In genomic region chr16:27231692-27232060, GRCh38 we compare ENCODE assay signal across 10 cellular contexts. TPM values are rescaled to one million over a fixed set of nuclear protein-coding genes. Genes with fewer than 3 reads are reported as not detected.
DNase-seq lines count a peak whose midpoint lies in the region; ATAC-seq, FAIRE-seq and TF ChIP-seq lines count a peak whose summit lies in the region.
"Had no signal": no experiment of that assay in that cellular context is flagged by ENCODE, and none has a peak within 500 bp of the region (broad histone marks: within the 10 kb centered on the region; RNA-seq: fewer than 3 reads in every experiment).

No MANE protein-coding gene starts in this region.

- H3K36me3 Mint-ChIP-seq in CD8-positive, alpha-beta T cell = peaks cover 23% of the 10 kb centered on the region
- H3K36me3 Mint-ChIP-seq in activated B cell treated with CpG ODN at 0.5 μM for 24 hours (ENCODE audit: low read depth) = peaks cover 33% of the 10 kb centered on the region
- H3K36me3 Mint-ChIP-seq in naive thymus-derived CD4-positive, alpha-beta T cell = peaks cover 0 to 32% (median 6%) of the 10 kb centered on the region in 5 donors

- peaks cover 79% of the 10 kb centered on the region for H3K4me1 ChIP-seq in CD8-positive, alpha-beta T cell (ENCODE audit: insufficient read depth, low read length)
- peaks cover 71 to 78% of the 10 kb centered on the region in 2 donors for H3K4me1 ChIP-seq in naive thymus-derived CD4-positive, alpha-beta T cell (ENCODE audit: control insufficient read depth in 2 of 2, insufficient read depth in 2 of 2, low read length in 2 of 2)
- H3K4me1 ChIP-seq in heart right ventricle = peaks cover 11 to 71% (median 33%) of the 10 kb centered on the region in 9 donors
- H3K4me1 ChIP-seq: Caco-2 had no signal

- H3K36me3 ChIP-seq in CD8-positive, alpha-beta T cell (ENCODE audit: insufficient read depth, low read length) = no peaks in the 10 kb centered on the region
- H3K36me3 ChIP-seq in naive thymus-derived CD4-positive, alpha-beta T cell (ENCODE audit: control insufficient read depth in 2 of 3, insufficient read depth in 3 of 3, low read length in 3 of 3) = peaks cover 0 to 7% (median under 1%) of the 10 kb centered on the region in 3 experiments
- peaks cover 0 to 46% (median 9%) of the 10 kb centered on the region in 9 donors for H3K36me3 ChIP-seq in heart right ventricle

- WGBS in heart right ventricle, 2 donors = 91 to 93% methylated on average over 8 of the region's 8 CpGs

- H3K4me3 Mint-ChIP-seq in CD8-positive, alpha-beta T cell = peak overlapping the region; percentile 68
- H3K4me3 Mint-ChIP-seq in activated B cell treated with CpG ODN at 0.5 μM for 24 hours = peak overlapping the region; percentile 60
- H3K4me3 Mint-ChIP-seq in naive thymus-derived CD4-positive, alpha-beta T cell = peak overlapping the region; percentile 76 to 88 (median 85)

- H3K27ac Mint-ChIP-seq in CD8-positive, alpha-beta T cell = peak overlapping the region; percentile 98
- H3K27ac Mint-ChIP-seq in activated B cell treated with CpG ODN at 0.5 μM for 24 hours = peak overlapping the region; percentile 89
- H3K27ac Mint-ChIP-seq in naive thymus-derived CD4-positive, alpha-beta T cell = peak overlapping the region; percentile 91 to 100 (median 98)

- H3K27ac ChIP-seq in CD8-positive, alpha-beta T cell (ENCODE audit: low read depth, low read length) = peak overlapping the region; percentile 90
- H3K27ac ChIP-seq in naive thymus-derived CD4-positive, alpha-beta T cell (ENCODE audit: low read depth, low read length) = peak overlapping the region; percentile 97
- peak overlapping the region in 1 of 10 donors; percentile 61 for H3K27ac ChIP-seq in heart right ventricle
- H3K27ac ChIP-seq: pancreas had no signal

- H3K4me3 ChIP-seq in CD8-positive, alpha-beta T cell (ENCODE audit: low read depth, low read length) = no peak overlapping the region
- H3K4me3 ChIP-seq in naive thymus-derived CD4-positive, alpha-beta T cell (ENCODE audit: low read length) = peak overlapping the region; percentile 42
- no peak overlapping the region for H3K4me3 ChIP-seq in heart right ventricle
- H3K4me3 ChIP-seq: pancreas had no signal

- CTCF ChIA-PET in CD8-positive, alpha-beta T cell (lab: Charles Lee) = interaction anchor here (1.0 to 8.5 kb wide), 12 partner anchors 8 to 232 kb away, joined by 3 to 57 read pairs (median 7); partner anchors contain the start of gene KDM8
- CTCF ChIA-PET in activated B cell treated with CpG ODN at 0.5 μM for 24 hours (lab: Charles Lee) = interaction anchor here (0.8 to 3.5 kb wide), 12 partner anchors 19 to 176 kb away, joined by 3 to 21 read pairs (median 4); no protein-coding TSS in a partner anchor
- CTCF ChIA-PET in naive thymus-derived CD4-positive, alpha-beta T cell (lab: Charles Lee) = interaction anchor here (0.9 to 9.5 kb wide), 10 partner anchors 52 to 233 kb away, joined by 3 to 107 read pairs (median 5); no protein-coding TSS in a partner anchor

- FAIRE-seq in GM19239 (lab: Jason Lieb, UNC) = no peak
- FAIRE-seq: bronchial epithelial cell, pancreas had no signal

- H3K27me3 ChIP-seq in CD8-positive, alpha-beta T cell (ENCODE audit: insufficient read depth, low read length) = no peaks in the 10 kb centered on the region
- H3K27me3 ChIP-seq in naive thymus-derived CD4-positive, alpha-beta T cell (ENCODE audit: control insufficient read depth in 2 of 2, insufficient read depth in 2 of 2, low read length in 2 of 2) = no peaks in the 10 kb centered on the region
- H3K27me3 ChIP-seq in heart right ventricle = no peaks in the 10 kb centered on the region
- H3K27me3 ChIP-seq: pancreas had no signal

- H3K27me3 Mint-ChIP-seq in CD8-positive, alpha-beta T cell (ENCODE audit: low read depth) = no peaks in the 10 kb centered on the region
- no peaks in the 10 kb centered on the region for H3K27me3 Mint-ChIP-seq in activated B cell treated with CpG ODN at 0.5 μM for 24 hours
- H3K27me3 Mint-ChIP-seq in naive thymus-derived CD4-positive, alpha-beta T cell = no peaks in the 10 kb centered on the region

- POLR2A ChIA-PET in CD8-positive, alpha-beta T cell (lab: Charles Lee) = interaction anchor here (1.1 to 2.2 kb wide), 6 partner anchors 28 to 219 kb away, joined by 3 to 24 read pairs (median 8); partner anchors contain the start of gene KDM8
- POLR2A ChIA-PET in activated B cell treated with CpG ODN at 0.5 μM for 24 hours (lab: Charles Lee) = interaction anchor here (0.8 to 11.1 kb wide), 22 partner anchors 23 to 221 kb away, joined by 3 to 96 read pairs (median 6); partner anchors contain the start of gene KDM8
- POLR2A ChIA-PET in naive thymus-derived CD4-positive, alpha-beta T cell (lab: Charles Lee) = interaction anchor here (0.8 to 16.3 kb wide), 17 partner anchors 10 to 221 kb away, joined by 3 to 196 read pairs (median 13); partner anchors contain the start of genes KDM8 and NSMCE1

- peaks cover 75% of the 10 kb centered on the region for H3K4me1 Mint-ChIP-seq in CD8-positive, alpha-beta T cell (ENCODE audit: low read depth)
- H3K4me1 Mint-ChIP-seq in activated B cell treated with CpG ODN at 0.5 μM for 24 hours = peaks cover 92% of the 10 kb centered on the region
- peaks cover 55 to 91% (median 75%) of the 10 kb centered on the region in 7 donors for H3K4me1 Mint-ChIP-seq in naive thymus-derived CD4-positive, alpha-beta T cell

- no peaks in the 10 kb centered on the region for H3K9me3 ChIP-seq in CD8-positive, alpha-beta T cell (ENCODE audit: low read length)
- no peaks in the 10 kb centered on the region for H3K9me3 ChIP-seq in naive thymus-derived CD4-positive, alpha-beta T cell (ENCODE audit: control insufficient read depth in 2 of 3, low read length in 3 of 3)
- no peaks in the 10 kb centered on the region for H3K9me3 ChIP-seq in heart right ventricle
- H3K9me3 ChIP-seq: Caco-2, pancreas had no signal

- H3K9me3 Mint-ChIP-seq in CD8-positive, alpha-beta T cell = no peaks in the 10 kb centered on the region
- H3K9me3 Mint-ChIP-seq in activated B cell treated with CpG ODN at 0.5 μM for 24 hours = no peaks in the 10 kb centered on the region
- peaks cover 0 to 2% (median 0%) of the 10 kb centered on the region in 11 donors for H3K9me3 Mint-ChIP-seq in naive thymus-derived CD4-positive, alpha-beta T cell

- TF ChIP-seq CTCF in CD8-positive, alpha-beta T cell (IDR thresholded peaks at IDR 0.05) = no peak
- no peak for TF ChIP-seq CTCF in activated B cell treated with CpG ODN at 0.5 μM for 24 hours (IDR thresholded peaks at IDR 0.05)
- no peak for TF ChIP-seq CTCF in heart right ventricle (IDR thresholded peaks at IDR 0.05)

- ATAC-seq in CD8-positive, alpha-beta T cell = no peak
- ATAC-seq in HG02610 (IDR thresholded peaks at IDR 0.05; ENCODE audit: unreplicated experiment) = peak; percentile 1
- ATAC-seq in activated B cell treated with CpG ODN at 0.5 μM for 24 hours (ENCODE audit: low read depth) = peak; percentile 5
- ATAC-seq in naive thymus-derived CD4-positive, alpha-beta T cell = no peak
- no peak for ATAC-seq in heart right ventricle
- ATAC-seq: pancreas had no signal

- intact Hi-C loops in CD8-positive, alpha-beta T cell (cut with DNase I, micrococcal nuclease) = loop anchor here (2.0 kb wide), 4 partner anchors 29 to 123 kb away; partner anchors contain the start of gene KDM8 (in 1 of the 2)
- intact Hi-C loops in activated B cell treated with CpG ODN at 0.5 μM for 24 hours (cut with micrococcal nuclease) (no loop called here), heart right ventricle (cut with DNase I) (loop anchor here in 5 of 10 donors (5.0 to 10.0 kb wide), 6 partner anchors 53 to 223 kb away; partner anchors contain the start of gene IL4R (in 2 of the 5))
- intact Hi-C loops in naive thymus-derived CD4-positive, alpha-beta T cell (cut with micrococcal nuclease) = loop anchor here in 1 of 2 donors (1.0 kb wide), 1 partner anchor 319 kb away; the partner anchor contains the start of gene KATNIP

- DNase-seq in CD8-positive, alpha-beta T cell = no peak
- DNase-seq in activated B cell treated with CpG ODN at 0.5 μM for 24 hours (no peak), GM19239 (ENCODE audit: insufficient read length, low spot score) (no peak), heart right ventricle (no peak), NCI-H526 (lab: John Stamatoyannopoulos, UW) (no peak)
- no peak for DNase-seq in naive thymus-derived CD4-positive, alpha-beta T cell
- DNase-seq: Caco-2, pancreas had no signal

RNA-seq across cellular contexts. Expression of gene KDM8, which starts 28.4 kb away (rescaled TPM):
- total RNA-seq in CD8-positive, alpha-beta T cell = 10 to 100 TPM; 17.6 to 22.6 TPM
- 13.4 and 17.9 TPM in 2 replicates for total RNA-seq in activated B cell treated with CpG ODN at 0.5 μM for 24 hours
- total RNA-seq in naive thymus-derived CD4-positive, alpha-beta T cell = 10 to 100 TPM; 15.6 to 34.4 (median 19.0) TPM
- 10 to 100 TPM in 1 of 2 donors, 1 to 10 TPM in 1; 10.0 to 15.4 TPM for polyA plus RNA-seq in naive thymus-derived CD4-positive, alpha-beta T cell
- total RNA-seq in heart right ventricle = 1 to 10 TPM; 2.6 to 4.5 (median 3.3) TPM
- polyA plus RNA-seq in heart right ventricle = 1 to 10 TPM; 1.5 to 5.8 TPM

RNA-seq across cellular contexts. Expression of gene NSMCE1, which starts 36.9 kb away (rescaled TPM):
- 10 to 100 TPM; 29.6 to 30.1 TPM for total RNA-seq in CD8-positive, alpha-beta T cell
- 61.0 and 68.3 TPM in 2 replicates for total RNA-seq in activated B cell treated with CpG ODN at 0.5 μM for 24 hours
- total RNA-seq in naive thymus-derived CD4-positive, alpha-beta T cell = 100 to 1,000 TPM in 1 of 5 experiments, 10 to 100 TPM in 4; 45.5 to 106 (median 70.2) TPM
- polyA plus RNA-seq in naive thymus-derived CD4-positive, alpha-beta T cell = 100 to 1,000 TPM; 200 to 220 TPM
- 10 to 100 TPM; 33.5 to 46.3 (median 38.1) TPM for total RNA-seq in heart right ventricle
- polyA plus RNA-seq in heart right ventricle = 10 to 100 TPM; 36.1 to 57.1 TPM

Comparison
In these comparisons a context has a peak if more than half of its experiments do, and no peak if none do; other contexts are left out.
1. ATAC-seq: peak in HG02610 (single experiment) and activated B cell treated with CpG ODN at 0.5 μM for 24 hours (single experiment); none in CD8-positive, alpha-beta T cell (single experiment), naive thymus-derived CD4-positive, alpha-beta T cell (single experiment) and heart right ventricle (0 of 8).
2. Peak in every context shown above with its lines, with median percentiles within 50 percentile points of each other: H3K27ac Mint-ChIP-seq and H3K4me3 Mint-ChIP-seq.